ENCODE assay signal across 19 cellular contexts in the genomic region with DNA sequence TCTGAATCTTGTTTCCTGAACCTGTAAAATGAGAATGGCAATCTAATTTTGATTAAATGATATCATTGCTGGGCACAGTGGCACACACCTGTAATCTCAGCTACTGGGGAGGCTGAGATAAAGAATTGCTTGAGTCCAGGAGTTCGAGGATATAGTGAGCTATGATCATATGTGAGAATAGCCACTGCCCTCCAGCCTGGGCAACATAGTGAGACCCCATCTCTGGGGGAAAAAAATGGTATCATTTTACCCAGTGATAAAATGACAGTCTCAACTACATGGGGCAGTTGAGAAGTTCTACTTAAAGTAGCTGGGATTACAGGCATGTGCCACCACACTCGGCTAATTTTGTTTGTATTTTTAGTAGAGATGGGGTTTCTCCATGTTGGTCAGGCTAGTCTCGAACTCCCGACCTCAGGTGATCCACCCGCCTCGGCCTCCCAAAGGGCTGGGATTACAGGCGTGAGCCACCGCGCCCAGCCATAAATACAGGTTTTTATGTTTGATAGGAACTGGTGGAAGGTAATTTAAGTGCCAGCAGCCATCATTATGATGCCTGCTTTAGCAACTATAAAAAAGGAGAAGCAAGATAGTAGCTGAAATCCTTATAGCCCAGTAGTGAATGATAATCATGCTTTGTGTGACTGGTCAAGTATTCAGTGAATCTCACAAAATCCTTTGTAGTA.
"Had no signal": no experiment of that assay in that cellular context is flagged by ENCODE, and none has a peak within 500 bp of the region (broad histone marks: within the 10 kb centered on the region; RNA-seq: fewer than 3 reads in every experiment).

No MANE protein-coding gene starts in this region.

- H3K9ac ChIP-seq: parathyroid adenoma had no signal

- H3K27me3 Mint-ChIP-seq: activated CD4-positive, alpha-beta T cell treated with anti-CD3 and anti-CD28 coated beads, Interleukin-2, amount 10 ng/mL, durations not matched to agents 7 days and 5 days; naive thymus-derived CD4-positive, alpha-beta T cell had no signal

- H3K36me3 ChIP-seq: breast epithelium had no signal

- H3K4me1 Mint-ChIP-seq: activated CD4-positive, alpha-beta T cell treated with anti-CD3 and anti-CD28 coated beads, Interleukin-2, amount 10 ng/mL, durations not matched to agents 7 days and 5 days had no signal

- H3K4me1 ChIP-seq: ascending aorta, breast epithelium, parathyroid adenoma had no signal

- H3K27me3 ChIP-seq: ascending aorta, breast epithelium, gastrocnemius medialis, heart right ventricle, neutrophil had no signal

- H3K4me3 Mint-ChIP-seq: activated CD4-positive, alpha-beta T cell treated with anti-CD3 and anti-CD28 coated beads, Interleukin-2, amount 10 ng/mL, durations not matched to agents 7 days and 5 days; activated naive CD4-positive, alpha-beta T cell treated with anti-CD3 and anti-CD28 coated beads for 36 hours; dendritic cell treated with granulocyte-macrophage colony-stimulating factor and Interleukin-4, amounts not matched to agents 40 ng/mL and 50 ng/mL, for 4 days; naive thymus-derived CD4-positive, alpha-beta T cell had no signal

- FAIRE-seq: TTC549 had no signal

- DNase-seq: activated CD4-positive, alpha-beta T cell treated with anti-CD3 and anti-CD28 coated beads, Interleukin-2, amount 10 ng/mL, durations not matched to agents 7 days and 5 days; activated CD4-positive, CD25-positive, alpha-beta regulatory T cell; activated naive CD4-positive, alpha-beta T cell treated with anti-CD3 and anti-CD28 coated beads for 36 hours; cerebellar nuclear complex; effector memory CD4-positive, alpha-beta T cell; gastrocnemius medialis; heart right ventricle; naive thymus-derived CD4-positive, alpha-beta T cell; stimulated activated CD4-positive, alpha-beta T cell treated with anti-CD3 and anti-CD28 coated beads, Interleukin-12 subunit alpha, Interleukin-12 subunit beta, amount 100 ng/mL, for 4 hours; stimulated activated CD4-positive, alpha-beta T cell treated with anti-CD3 and anti-CD28 coated beads, Interleukin-2, amount 100 ng/mL, for 24 hours; T-helper 2 cell had no signal

- H2AFZ ChIP-seq: parathyroid adenoma had no signal

- ATAC-seq: gastrocnemius medialis; heart right ventricle; naive thymus-derived CD4-positive, alpha-beta T cell had no signal

- H3K27ac ChIP-seq: ascending aorta, breast epithelium, epithelial cell of prostate, gastrocnemius medialis, heart right ventricle, neutrophil, parathyroid adenoma had no signal

- H3K27ac Mint-ChIP-seq: activated CD4-positive, alpha-beta T cell treated with anti-CD3 and anti-CD28 coated beads, Interleukin-2, amount 10 ng/mL, durations not matched to agents 7 days and 5 days; activated naive CD4-positive, alpha-beta T cell treated with anti-CD3 and anti-CD28 coated beads for 36 hours; activated T-helper 2 cell treated with anti-CD3 and anti-CD28 coated beads, Interferon-gamma antibody, Interleukin-2, Interleukin-4, amounts not matched to agents 10 μg/mL and 5 μg/mL and 100 μg/mL, durations not matched to agents 14 hours and 24 hours and 36 hours; dendritic cell treated with granulocyte-macrophage colony-stimulating factor and Interleukin-4, amounts not matched to agents 40 ng/mL and 50 ng/mL, for 4 days had no signal

- H3K9me3 Mint-ChIP-seq: activated naive CD4-positive, alpha-beta T cell treated with anti-CD3 and anti-CD28 coated beads for 36 hours; activated T-helper 2 cell treated with anti-CD3 and anti-CD28 coated beads, Interferon-gamma antibody, Interleukin-2, Interleukin-4, amounts not matched to agents 10 μg/mL and 5 μg/mL and 100 μg/mL, durations not matched to agents 14 hours and 24 hours and 36 hours; dendritic cell treated with granulocyte-macrophage colony-stimulating factor and Interleukin-4, amounts not matched to agents 40 ng/mL and 50 ng/mL, for 4 days had no signal

- H3K9me3 ChIP-seq: ascending aorta, breast epithelium, gastrocnemius medialis, heart right ventricle, neutrophil had no signal

- H3K4me3 ChIP-seq: ascending aorta, breast epithelium, gastrocnemius medialis, heart right ventricle had no signal
